Comparison of ENCODE assay signal across 17 cellular contexts in genomic region chr7:82677064-82677463, GRCh38.
DNase-seq lines count a peak whose midpoint lies in the region; ATAC-seq and TF ChIP-seq lines count a peak whose summit lies in the region.
"Had no signal": no experiment of that assay in that cellular context is flagged by ENCODE, and none has a peak within 500 bp of the region (broad histone marks: within the 10 kb centered on the region; RNA-seq: fewer than 3 reads in every experiment).

No MANE protein-coding gene starts in this region.

- H3K79me1 ChIP-seq in IMR-90 (ENCODE audit: low read depth in 1 of 2, low read length in 2 of 2) = no peaks in the 10 kb centered on the region

- no peak overlapping the region for H4K8ac ChIP-seq in IMR-90 (ENCODE audit: low read depth in 2 of 2, low read length in 2 of 2)

- H3K4me2 ChIP-seq in IMR-90 (ENCODE audit: low read depth, low read length) = no peak overlapping the region
- H3K4me2 ChIP-seq: hepatocyte had no signal

- no peak overlapping the region for H3K14ac ChIP-seq in IMR-90 (replicated peaks; ENCODE audit: low read depth, low read length)

- in situ Hi-C loops in IMR-90 (cut with MboI; ENCODE audit: low sequenced_read_pairs) = no loop called here

- no CpG with 5 or more reads among the region's 3 CpGs for WGBS in IMR-90 (ENCODE audit: extremely low coverage in 2 of 2, insufficient read length in 1 of 2), 2 experiments

- no peak for DNase-seq in activated CD4-positive, alpha-beta memory T cell treated with anti-CD3 and anti-CD28 coated beads, Interleukin-2, amount 10 ng/mL, durations not matched to agents 7 days and 5 days
- no peak for DNase-seq in activated CD4-positive, alpha-beta memory T cell treated with anti-CD3 and anti-CD28 coated beads for 36 hours
- no peak for DNase-seq in IMR-90
- DNase-seq in naive thymus-derived CD8-positive, alpha-beta T cell = peak in 2 of 10 donors; percentile 15 to 17
- no peak for DNase-seq in 8988T
- DNase-seq: anterior cingulate cortex, NCI-H226, uterus had no signal

- no peak overlapping the region for H3K4me3 ChIP-seq in IMR-90 (ENCODE audit: insufficient read depth, low read depth, low read length)
- H3K4me3 ChIP-seq: esophagus muscularis mucosa, hepatocyte, uterus had no signal

- H3K9me3 Mint-ChIP-seq in activated CD4-positive, alpha-beta memory T cell treated with anti-CD3 and anti-CD28 coated beads, Interleukin-2, amount 10 ng/mL, durations not matched to agents 7 days and 5 days = peaks cover 4% of the 10 kb centered on the region
- H3K9me3 Mint-ChIP-seq in activated CD4-positive, alpha-beta memory T cell treated with anti-CD3 and anti-CD28 coated beads for 36 hours = no peaks in the 10 kb centered on the region
- peaks cover 0 to 8% (median 0%) of the 10 kb centered on the region in 9 donors for H3K9me3 Mint-ChIP-seq in naive thymus-derived CD8-positive, alpha-beta T cell

- H3K18ac ChIP-seq in IMR-90 (ENCODE audit: low read depth, low read length) = peak overlapping the region; percentile 29; the same call in 1 of the 2 replicates

- H3K4ac ChIP-seq in IMR-90 (ENCODE audit: low read depth, low read length) = no peak overlapping the region

- H3K36me3 ChIP-seq in IMR-90 (ENCODE audit: control insufficient read depth, insufficient read depth, low read length) = no peaks in the 10 kb centered on the region
- H3K36me3 ChIP-seq: esophagus muscularis mucosa, uterus had no signal

- TF ChIP-seq CTCF in IMR-90 (conservative IDR thresholded peaks at IDR 0.05; ENCODE audit: low read depth, low read length) = no peak
- TF ChIP-seq CTCF in VCaP (conservative IDR thresholded peaks at IDR 0.05) = peak; percentile 32; the same call in 1 of the 2 replicates

- H3K4me1 Mint-ChIP-seq in activated CD4-positive, alpha-beta memory T cell treated with anti-CD3 and anti-CD28 coated beads, Interleukin-2, amount 10 ng/mL, durations not matched to agents 7 days and 5 days = peaks cover 22% of the 10 kb centered on the region
- peaks cover 5% of the 10 kb centered on the region for H3K4me1 Mint-ChIP-seq in activated CD4-positive, alpha-beta memory T cell treated with anti-CD3 and anti-CD28 coated beads for 36 hours (ENCODE audit: low read depth)
- peaks cover 15 to 34% (median 30%) of the 10 kb centered on the region in 4 donors for H3K4me1 Mint-ChIP-seq in naive thymus-derived CD8-positive, alpha-beta T cell
- H3K4me1 Mint-ChIP-seq: B cell had no signal

- no peak overlapping the region for H2AK5ac ChIP-seq in IMR-90 (ENCODE audit: low read depth, low read length)

- peak overlapping the region; percentile 44 for H2AK9ac ChIP-seq in IMR-90 (replicated peaks; ENCODE audit: low read depth, low read length, poor library complexity)

- no peak overlapping the region for H4K91ac ChIP-seq in IMR-90 (ENCODE audit: insufficient read depth, low read depth, low read length)

- CTCF ChIA-PET in activated CD4-positive, alpha-beta memory T cell treated with anti-CD3 and anti-CD28 coated beads, Interleukin-2, amount 10 ng/mL, durations not matched to agents 7 days and 5 days (lab: Charles Lee) = interaction anchor here (0.8 kb wide), 1 partner anchor 84 kb away, joined by 3 read pairs; no protein-coding TSS in a partner anchor
- CTCF ChIA-PET in activated CD4-positive, alpha-beta memory T cell treated with anti-CD3 and anti-CD28 coated beads for 36 hours (lab: Charles Lee) = no interaction called here
- CTCF ChIA-PET in IMR-90 (lab: Yijun Ruan, JAX) = interaction anchor here (0.6 kb wide), 1 partner anchor 936 kb away, joined by 4 read pairs; no protein-coding TSS in a partner anchor

- no peaks in the 10 kb centered on the region for H3K36me3 Mint-ChIP-seq in activated CD4-positive, alpha-beta memory T cell treated with anti-CD3 and anti-CD28 coated beads, Interleukin-2, amount 10 ng/mL, durations not matched to agents 7 days and 5 days (ENCODE audit: low read depth)
- no peaks in the 10 kb centered on the region for H3K36me3 Mint-ChIP-seq in activated CD4-positive, alpha-beta memory T cell treated with anti-CD3 and anti-CD28 coated beads for 36 hours
- H3K36me3 Mint-ChIP-seq in naive thymus-derived CD8-positive, alpha-beta T cell = no peaks in the 10 kb centered on the region

- TF ChIP-seq RAD21 in IMR-90 (IDR thresholded peaks at IDR 0.05; ENCODE audit: low read length) = no peak

- BruUV-seq in IMR-90 (replicated peaks; lab: Mats Ljungman, UMichigan) = no TSS peak

- dilution Hi-C loops in IMR-90 (cut with HindIII; ENCODE audit: low sequenced_read_pairs, unreplicated experiment) = no loop called here

- peak overlapping the region; percentile 41; the same call in 1 of the 2 replicates for H2BK120ac ChIP-seq in IMR-90 (ENCODE audit: low read depth, low read length)

- no peak overlapping the region for H3K23ac ChIP-seq in IMR-90 (ENCODE audit: low read depth, low read length)

- H3K27me3 ChIP-seq in IMR-90 (ENCODE audit: control insufficient read depth, insufficient read depth, low read length) = no peaks in the 10 kb centered on the region
- H3K27me3 ChIP-seq: esophagus muscularis mucosa, hepatocyte, uterus had no signal

- H3K9ac ChIP-seq in IMR-90 (ENCODE audit: low read depth, low read length) = no peak overlapping the region

- H3K9me1 ChIP-seq in IMR-90 (ENCODE audit: insufficient read depth, low read length) = no peaks in the 10 kb centered on the region

- H3K4me1 ChIP-seq in IMR-90 (ENCODE audit: control insufficient read depth, insufficient read depth, low read length) = peaks cover 4% of the 10 kb centered on the region; the same call in 1 of the 2 replicates
- H3K4me1 ChIP-seq: uterus had no signal

- H2BK15ac ChIP-seq in IMR-90 (ENCODE audit: low read depth, low read length) = peak overlapping the region; percentile 44; the same call in 1 of the 3 replicates

- H3K27ac Mint-ChIP-seq in activated CD4-positive, alpha-beta memory T cell treated with anti-CD3 and anti-CD28 coated beads, Interleukin-2, amount 10 ng/mL, durations not matched to agents 7 days and 5 days = peak overlapping the region; percentile 42
- no peak overlapping the region for H3K27ac Mint-ChIP-seq in activated CD4-positive, alpha-beta memory T cell treated with anti-CD3 and anti-CD28 coated beads for 36 hours
- peak overlapping the region in 9 of 10 donors; percentile 69 to 94 (median 89) for H3K27ac Mint-ChIP-seq in naive thymus-derived CD8-positive, alpha-beta T cell
- H3K27ac Mint-ChIP-seq: B cell had no signal

- H3K9me3 ChIP-seq in IMR-90 (ENCODE audit: control insufficient read depth, insufficient read depth, low read length) = no peaks in the 10 kb centered on the region
- H3K9me3 ChIP-seq: esophagus muscularis mucosa, uterus had no signal

- H2BK20ac ChIP-seq in IMR-90 (ENCODE audit: low read depth, low read length) = peak overlapping the region; percentile 29; the same call in 1 of the 2 replicates

- H3K27me3 Mint-ChIP-seq in activated CD4-positive, alpha-beta memory T cell treated with anti-CD3 and anti-CD28 coated beads, Interleukin-2, amount 10 ng/mL, durations not matched to agents 7 days and 5 days = no peaks in the 10 kb centered on the region
- H3K27me3 Mint-ChIP-seq in activated CD4-positive, alpha-beta memory T cell treated with anti-CD3 and anti-CD28 coated beads for 36 hours = no peaks in the 10 kb centered on the region
- no peaks in the 10 kb centered on the region for H3K27me3 Mint-ChIP-seq in naive thymus-derived CD8-positive, alpha-beta T cell
- H3K27me3 Mint-ChIP-seq: B cell had no signal

- no peak overlapping the region for H4K5ac ChIP-seq in IMR-90 (ENCODE audit: low read depth, low read length)

- H2BK5ac ChIP-seq in IMR-90 (ENCODE audit: low read depth, low read length, poor library complexity, severe bottlenecking) = no peak overlapping the region

- no peaks in the 10 kb centered on the region for H4K20me1 ChIP-seq in IMR-90 (ENCODE audit: insufficient read depth, low read length)

- TF ChIP-seq POLR2A in IMR-90 (IDR thresholded peaks at IDR 0.05; ENCODE audit: low read depth, low read length) = no peak

- intact Hi-C loops in activated CD4-positive, alpha-beta memory T cell treated with anti-CD3 and anti-CD28 coated beads for 36 hours (cut with micrococcal nuclease) = no loop called here
- intact Hi-C loops in IMR-90 (cut with micrococcal nuclease) = no loop called here

- H3K27ac ChIP-seq in IMR-90 (ENCODE audit: insufficient read depth, low read length) (no peak overlapping the region), VCaP (peak overlapping the region; percentile 88)
- H3K27ac ChIP-seq: esophagus muscularis mucosa, hepatocyte, HL-60, RWPE1, uterus had no signal

- H3K4me3 Mint-ChIP-seq in activated CD4-positive, alpha-beta memory T cell treated with anti-CD3 and anti-CD28 coated beads, Interleukin-2, amount 10 ng/mL, durations not matched to agents 7 days and 5 days = no peak overlapping the region
- H3K4me3 Mint-ChIP-seq in activated CD4-positive, alpha-beta memory T cell treated with anti-CD3 and anti-CD28 coated beads for 36 hours = no peak overlapping the region
- peak overlapping the region in 5 of 10 donors; percentile 4 to 47 (median 31) for H3K4me3 Mint-ChIP-seq in naive thymus-derived CD8-positive, alpha-beta T cell
- H3K4me3 Mint-ChIP-seq: B cell had no signal

- no peak overlapping the region for H3K56ac ChIP-seq in IMR-90 (ENCODE audit: extremely low read depth, insufficient read depth, low read length)

- no peak for ATAC-seq in IMR-90 (ENCODE audit: low read depth)
- peak; percentile 24 to 52 for ATAC-seq in naive thymus-derived CD8-positive, alpha-beta T cell
- ATAC-seq in GM19035 (IDR thresholded peaks at IDR 0.05; ENCODE audit: unreplicated experiment) = no peak
- no peak for ATAC-seq in HG03521 (IDR thresholded peaks at IDR 0.05; ENCODE audit: unreplicated experiment)
- ATAC-seq: right cardiac atrium had no signal

- POLR2A ChIA-PET in activated CD4-positive, alpha-beta memory T cell treated with anti-CD3 and anti-CD28 coated beads, Interleukin-2, amount 10 ng/mL, durations not matched to agents 7 days and 5 days (lab: Charles Lee) = no interaction called here
- POLR2A ChIA-PET in activated CD4-positive, alpha-beta memory T cell treated with anti-CD3 and anti-CD28 coated beads for 36 hours (lab: Charles Lee) = no interaction called here
- POLR2A ChIA-PET in IMR-90 (lab: Charles Lee; ENCODE audit: unreplicated experiment) = no interaction called here
- POLR2A ChIA-PET in naive thymus-derived CD8-positive, alpha-beta T cell (lab: Charles Lee) = interaction anchor here (1.4 kb wide), 1 partner anchor 10 kb away, joined by 4 read pairs; no protein-coding TSS in a partner anchor

- no peak overlapping the region for H2AFZ ChIP-seq in IMR-90 (replicated peaks; ENCODE audit: low read length, poor library complexity)
- H2AFZ ChIP-seq: hepatocyte had no signal

TF ChIP-seq in IMR-90, 13 proteins besides CTCF, POLR2A, EP300 and RAD21 (continues in another document):
- TF ChIP-seq CEBPB (IDR thresholded peaks at IDR 0.05; ENCODE audit: low read depth, low read length) = no peak

Comparison
In these comparisons a context has a peak if more than half of its experiments do, and no peak if none do; other contexts are left out.
1. ATAC-seq: peak in naive thymus-derived CD8-positive, alpha-beta T cell (2 of 2); none in IMR-90 (single experiment), GM19035 (single experiment) and HG03521 (single experiment).